In genomic region chr5:126676195-126676624, GRCh38 we compare ENCODE assay signal across 1 cellular context.
TF ChIP-seq lines count a peak whose summit lies in the region.

No MANE protein-coding gene starts in this region.

TF ChIP-seq in H1, 55 proteins besides CTCF, POLR2A, EP300 and RAD21 (continued from another document):
- 0 out of 2 replicates have a peak, but pooled peaks have one; percentile 72 for TF ChIP-seq ATF2 (IDR thresholded peaks at IDR 0.05; ENCODE audit: low read length)
- 0 out of 2 replicates have a peak, but pooled peaks have one; percentile 40 for TF ChIP-seq MAX (IDR thresholded peaks at IDR 0.05)
- TF ChIP-seq CREB1 (IDR thresholded peaks at IDR 0.05): 0 out of 2 replicates have a peak, but pooled peaks have one; percentile 29
- peak; percentile 100 for TF ChIP-seq CEBPB (IDR thresholded peaks at IDR 0.05; ENCODE audit: low read depth, low read length)
- TF ChIP-seq, protein P1, sequence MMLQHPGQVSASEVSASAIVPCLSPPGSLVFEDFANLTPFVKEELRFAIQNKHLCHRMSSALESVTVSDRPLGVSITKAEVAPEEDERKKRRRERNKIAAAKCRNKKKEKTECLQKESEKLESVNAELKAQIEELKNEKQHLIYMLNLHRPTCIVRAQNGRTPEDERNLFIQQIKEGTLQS (IDR thresholded peaks at IDR 0.05; ENCODE audit: insufficient read depth, low read depth, low read length): peak; percentile 99
- TF ChIP-seq EZH2 (IDR thresholded peaks at IDR 0.05; ENCODE audit: low read depth, low read length, severe bottlenecking): no peak
- TF ChIP-seq USF2 (IDR thresholded peaks at IDR 0.05; ENCODE audit: low read length): no peak
